ENCODE assay signal across 29 cellular contexts in genomic region chr3:40516201-40516600, GRCh38. TPM values are rescaled to one million over a fixed set of nuclear protein-coding genes. Genes with fewer than 3 reads are reported as not detected.
DNase-seq lines count a peak whose midpoint lies in the region; ATAC-seq and TF ChIP-seq lines count a peak whose summit lies in the region.
"Had no signal": no experiment of that assay in that cellular context is flagged by ENCODE, and none has a peak within 500 bp of the region (broad histone marks: within the 10 kb centered on the region; RNA-seq: fewer than 3 reads in every experiment).

No MANE protein-coding gene starts in this region.

- peak; percentile 77 for DNase-seq in AG04449 (ENCODE audit: low read depth, low spot score)
- DNase-seq in HS-27A (ENCODE audit: low read depth): peak; percentile 88
- DNase-seq in brain microvascular endothelial cell: peak; percentile 64
- DNase-seq in mesothelial cell of epicardium (ENCODE audit: low spot score in 2 of 2, unreplicated experiment in 2 of 2): no peak
- DNase-seq in midbrain (lab: John Stamatoyannopoulos, UW): no peak
- DNase-seq in CD4-positive, alpha-beta T cell: no peak
- DNase-seq in ovary: no peak
- DNase-seq: ACHN; activated CD4-positive, alpha-beta T cell treated with anti-CD3 and anti-CD28 coated beads, Interleukin-2, amount 50 U/mL, for 4 hours; activated naive CD4-positive, alpha-beta T cell treated with anti-CD3 and anti-CD28 coated beads for 36 hours; anterior cingulate cortex; dorsolateral prefrontal cortex; islet precursor cell; left ventricle myocardium inferior; natural killer cell; NCI-H1694 treated with DMSO at 0.1 percent for 48 hours; NCI-H2171 treated with DMSO at 0.1 percent for 48 hours; NCI-H524; NK-92 treated with Interleukin-12 subunit alpha and Interleukin-12 subunit beta, amount 100 ng/mL, for 24 hours; Peyer's patch; stimulated activated CD4-positive, alpha-beta T cell treated with anti-CD3 and anti-CD28 coated beads, Interleukin-2, amount 100 ng/mL, for 24 hours; stomach; T-cell; thyroid gland had no signal

- 72 to 78% (median 76%) methylated on average over 5 of the region's 5 CpGs for WGBS in ovary, 3 donors

- POLR2A ChIA-PET in AG04449 (lab: Yijun Ruan, JAX): interaction anchor here (0.6 to 1.2 kb wide), 2 partner anchors 8 to 59 kb away, joined by 4 to 5 read pairs; partner anchors contain the start of genes RPL14 and ZNF621
- POLR2A ChIA-PET in CD4-positive, alpha-beta T cell (lab: Charles Lee): no interaction called here

- no peaks in the 10 kb centered on the region for H3K36me3 ChIP-seq in brain microvascular endothelial cell (replicated peaks)
- H3K36me3 ChIP-seq in ovary: no peaks in the 10 kb centered on the region

- H3K4me1 Mint-ChIP-seq in mesothelial cell of epicardium: no peaks in the 10 kb centered on the region
- no peaks in the 10 kb centered on the region for H3K4me1 Mint-ChIP-seq in CD4-positive, alpha-beta T cell (ENCODE audit: low read depth)
- H3K4me1 Mint-ChIP-seq: central memory CD8-positive, alpha-beta T cell; natural killer cell; T-cell had no signal

- TF ChIP-seq CTCF in AG04449 (IDR thresholded peaks at IDR 0.05; ENCODE audit: insufficient read depth, low read length, missing control alignments) (no peak), brain microvascular endothelial cell (IDR thresholded peaks at IDR 0.05; ENCODE audit: low read depth, low read length, missing control alignments) (no peak), mesothelial cell of epicardium (IDR thresholded peaks at IDR 0.05; ENCODE audit: unreplicated experiment) (no peak), ovary (IDR thresholded peaks at IDR 0.05) (no peak)
- TF ChIP-seq CTCF in CD4-positive, alpha-beta T cell (IDR thresholded peaks at IDR 0.05): no peak

- peaks cover 3% of the 10 kb centered on the region for H3K9me3 Mint-ChIP-seq in mesothelial cell of epicardium
- no peaks in the 10 kb centered on the region for H3K9me3 Mint-ChIP-seq in CD4-positive, alpha-beta T cell
- H3K9me3 Mint-ChIP-seq: activated naive CD4-positive, alpha-beta T cell treated with anti-CD3 and anti-CD28 coated beads for 36 hours; activated T-helper 1 cell treated with anti-CD3 and anti-CD28 coated beads, Interleukin-12 subunit alpha, Interleukin-12 subunit beta, Interleukin-2, Interleukin-4 antibody, amounts not matched to agents 30 ng/mL and 10 ng/mL and 1 ng/mL, durations not matched to agents 14 hours and 24 hours and 36 hours; central memory CD8-positive, alpha-beta T cell; natural killer cell; T-cell had no signal

- no peaks in the 10 kb centered on the region for H3K27me3 Mint-ChIP-seq in mesothelial cell of epicardium (ENCODE audit: low read depth)
- no peaks in the 10 kb centered on the region for H3K27me3 Mint-ChIP-seq in CD4-positive, alpha-beta T cell
- H3K27me3 Mint-ChIP-seq: central memory CD8-positive, alpha-beta T cell; T-cell had no signal

- H3K9me3 ChIP-seq in CD4-positive, alpha-beta T cell (ENCODE audit: control insufficient read depth, low read length): no peaks in the 10 kb centered on the region
- H3K9me3 ChIP-seq in ovary: no peaks in the 10 kb centered on the region
- H3K9me3 ChIP-seq: HAP-1, Peyer's patch, stomach, thyroid gland had no signal

- CTCF ChIA-PET in AG04449 (lab: Yijun Ruan, JAX): interaction anchor here (1.0 kb wide), 1 partner anchor 188 kb away, joined by 3 read pairs; no protein-coding TSS in a partner anchor
- CTCF ChIA-PET in CD4-positive, alpha-beta T cell (lab: Charles Lee): no interaction called here

- TF ChIP-seq EP300 in ovary (IDR thresholded peaks at IDR 0.05): no peak

- ATAC-seq in CD4-positive, alpha-beta T cell (ENCODE audit: poor library complexity): no peak
- no peak for ATAC-seq in HG02642 (IDR thresholded peaks at IDR 0.05; ENCODE audit: poor library complexity, unreplicated experiment)
- ATAC-seq: natural killer cell, T-cell had no signal

- no peak for TF ChIP-seq POLR2A in ovary (IDR thresholded peaks at IDR 0.05)

- H3K27ac Mint-ChIP-seq in mesothelial cell of epicardium: peak overlapping the region; percentile 8
- no peak overlapping the region for H3K27ac Mint-ChIP-seq in CD4-positive, alpha-beta T cell
- H3K27ac Mint-ChIP-seq: activated naive CD4-positive, alpha-beta T cell treated with anti-CD3 and anti-CD28 coated beads for 36 hours; activated T-helper 1 cell treated with anti-CD3 and anti-CD28 coated beads, Interleukin-12 subunit alpha, Interleukin-12 subunit beta, Interleukin-2, Interleukin-4 antibody, amounts not matched to agents 30 ng/mL and 10 ng/mL and 1 ng/mL, durations not matched to agents 14 hours and 24 hours and 36 hours; natural killer cell; T-cell had no signal

- peaks cover 38% of the 10 kb centered on the region for H3K36me3 Mint-ChIP-seq in mesothelial cell of epicardium
- H3K36me3 Mint-ChIP-seq in CD4-positive, alpha-beta T cell (ENCODE audit: low read depth): peaks cover 33% of the 10 kb centered on the region
- H3K36me3 Mint-ChIP-seq: natural killer cell had no signal

- no peaks in the 10 kb centered on the region for H3K4me1 ChIP-seq in ovary (ENCODE audit: insufficient read depth)
- H3K4me1 ChIP-seq: left ventricle myocardium inferior, Peyer's patch, stomach, thyroid gland had no signal

- no peak overlapping the region for H3K4me3 ChIP-seq in AG04449 (ENCODE audit: low read depth, low read length)
- no peak overlapping the region for H3K4me3 ChIP-seq in brain microvascular endothelial cell (ENCODE audit: low read depth, low read length)
- no peak overlapping the region for H3K4me3 ChIP-seq in ovary
- H3K4me3 ChIP-seq: dorsolateral prefrontal cortex, HAP-1, left ventricle myocardium inferior, Peyer's patch, stomach, thyroid gland had no signal

- in situ Hi-C loops in brain microvascular endothelial cell (cut with HindIII; ENCODE audit: low pct_ligation_motif_present, low sequenced_read_pairs): no loop called here

- H3K27me3 ChIP-seq in brain microvascular endothelial cell (replicated peaks) (no peaks in the 10 kb centered on the region), ovary (no peaks in the 10 kb centered on the region)
- no peaks in the 10 kb centered on the region for H3K27me3 ChIP-seq in CD4-positive, alpha-beta T cell (ENCODE audit: control insufficient read depth, insufficient read depth, low read length)
- H3K27me3 ChIP-seq: dorsolateral prefrontal cortex, Peyer's patch, stomach, thyroid gland had no signal

- no peak overlapping the region for H3K4me3 Mint-ChIP-seq in mesothelial cell of epicardium
- no peak overlapping the region for H3K4me3 Mint-ChIP-seq in CD4-positive, alpha-beta T cell
- H3K4me3 Mint-ChIP-seq: activated naive CD4-positive, alpha-beta T cell treated with anti-CD3 and anti-CD28 coated beads for 36 hours; activated T-helper 1 cell treated with anti-CD3 and anti-CD28 coated beads, Interleukin-12 subunit alpha, Interleukin-12 subunit beta, Interleukin-2, Interleukin-4 antibody, amounts not matched to agents 30 ng/mL and 10 ng/mL and 1 ng/mL, durations not matched to agents 14 hours and 24 hours and 36 hours; central memory CD8-positive, alpha-beta T cell; natural killer cell; T-cell had no signal

- intact Hi-C loops in CD4-positive, alpha-beta T cell (cut with DNase I, micrococcal nuclease): no loop called here
- intact Hi-C loops in ovary (cut with DNase I): no loop called here

- peak overlapping the region; percentile 66 for H3K27ac ChIP-seq in brain microvascular endothelial cell
- no peak overlapping the region for H3K27ac ChIP-seq in CD4-positive, alpha-beta T cell (ENCODE audit: low read depth, low read length)
- no peak overlapping the region for H3K27ac ChIP-seq in ovary
- H3K27ac ChIP-seq: dorsolateral prefrontal cortex, HL-60, left ventricle myocardium inferior, Peyer's patch, stomach, thyroid gland had no signal

RNA-seq across cellular contexts. Expression of gene ZNF621, which starts 8.6 kb away (rescaled TPM):
- 30.4 to 32.0 TPM (median 30.5 TPM) in 3 replicates for total RNA-seq in mesothelial cell of epicardium
- total RNA-seq in CD4-positive, alpha-beta T cell: 1 to 10 TPM; 8.6 to 8.8 TPM
- 10 to 100 TPM in 5 of 7 donors, 1 to 10 TPM in 2; 8.0 to 28.5 (median 17.6) TPM for total RNA-seq in ovary
- 10 to 100 TPM; 12.2 to 23.8 TPM for polyA plus RNA-seq in ovary

RNA-seq across cellular contexts. Expression of gene ZNF620, which starts 10.4 kb away (rescaled TPM):
- total RNA-seq in mesothelial cell of epicardium: 15.1 to 16.7 TPM (median 15.8 TPM) in 3 replicates
- 1 to 10 TPM in 1 of 2 experiments, under 1 TPM in 1; 0.82 to 1.0 TPM for total RNA-seq in CD4-positive, alpha-beta T cell
- total RNA-seq in ovary: 1 to 10 TPM; 1.4 to 4.2 (median 3.8) TPM
- 1 to 10 TPM; 2.0 to 3.1 TPM for polyA plus RNA-seq in ovary

RNA-seq across cellular contexts. Expression of gene ZNF619, which starts 39.3 kb away (rescaled TPM):
- total RNA-seq in mesothelial cell of epicardium: 7.3 to 9.7 TPM (median 7.4 TPM) in 3 replicates
- total RNA-seq in CD4-positive, alpha-beta T cell: 1 to 10 TPM; 2.6 to 2.9 TPM
- total RNA-seq in ovary: 1 to 10 TPM; 2.1 to 9.3 (median 6.5) TPM
- polyA plus RNA-seq in ovary: 1 to 10 TPM; 2.3 to 9.2 TPM

RNA-seq across cellular contexts. Expression of gene RPL14, which starts 59.1 kb away (rescaled TPM):
- total RNA-seq in mesothelial cell of epicardium (1,756 to 1,956 TPM (median 1,904 TPM) in 3 replicates), ovary (1,000 to 10,000 TPM in 5 of 7 donors, 100 to 1,000 TPM in 2; 668 to 4,413 (median 2,836) TPM)
- 1,000 to 10,000 TPM; 3,546 to 3,721 TPM for total RNA-seq in CD4-positive, alpha-beta T cell
- polyA plus RNA-seq in ovary: 1,000 to 10,000 TPM; 1,943 to 2,259 TPM

Comparison
In these comparisons a context has a peak if more than half of its experiments do, and no peak if none do; other contexts are left out.
1. DNase-seq: peak in AG04449 (single experiment), HS-27A (single experiment) and brain microvascular endothelial cell (single experiment); none in mesothelial cell of epicardium (0 of 2), midbrain (single experiment), CD4-positive, alpha-beta T cell (0 of 10) and ovary (0 of 5).